1 cellular context compared by ENCODE assay signal in the genomic region with DNA sequence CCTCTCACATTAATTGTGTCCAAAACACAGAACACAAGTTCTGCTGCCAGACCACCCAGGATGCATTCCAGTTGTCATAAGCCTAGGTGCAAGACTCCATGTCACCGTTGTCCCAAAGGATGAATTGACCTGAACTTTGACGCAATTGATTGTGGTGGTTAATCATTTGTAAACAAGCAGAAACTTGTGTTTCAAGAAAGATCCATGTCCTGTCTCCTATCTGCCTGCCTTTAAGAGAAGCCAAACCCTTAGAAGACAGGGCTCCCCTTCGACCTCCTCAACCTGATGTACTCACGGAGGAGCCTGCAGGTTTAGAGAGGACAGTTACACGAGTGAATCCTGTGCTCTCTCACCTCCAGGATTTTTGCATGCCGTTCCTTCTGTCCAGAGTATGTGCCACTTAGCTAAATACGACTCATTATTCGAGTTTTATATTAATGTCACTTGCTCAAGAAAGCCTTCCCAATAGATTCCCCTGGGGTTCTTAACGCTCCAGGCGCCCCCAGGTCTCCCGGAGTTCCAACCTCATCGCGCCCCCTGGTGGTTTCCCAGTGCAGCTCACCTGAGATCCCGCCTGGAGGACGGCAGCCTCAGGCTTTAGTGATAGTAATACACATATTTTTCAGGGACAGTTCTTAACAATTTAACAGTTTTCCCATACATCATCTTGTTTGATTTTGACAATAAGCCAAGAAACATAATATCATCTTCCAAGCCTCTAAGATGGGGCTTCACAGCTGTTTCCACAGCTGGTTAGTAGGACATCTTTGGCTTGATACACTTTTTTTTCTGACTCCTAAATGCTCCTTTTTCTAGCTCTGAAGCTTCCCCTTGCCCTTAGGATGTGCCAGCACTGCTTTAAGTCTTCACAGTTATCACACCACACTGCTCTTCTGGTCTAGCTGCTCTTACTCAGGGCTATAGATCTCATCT.
TF ChIP-seq lines count a peak whose summit lies in the region.

No MANE protein-coding gene starts in this region.

TF ChIP-seq in HepG2, 621 proteins besides CTCF, POLR2A, EP300 and RAD21 (continued from another document):
- TF ChIP-seq PCBP1 (IDR thresholded peaks at IDR 0.05; ENCODE audit: borderline replicate concordance, low read depth, low read length) (no peak), ZNF510 (CRISPR knock-in tag; IDR thresholded peaks at IDR 0.05; ENCODE audit: low read depth) (no peak), ARNT2 (CRISPR knock-in tag; IDR thresholded peaks at IDR 0.05; ENCODE audit: low read depth) (no peak), NFE2L2 (IDR thresholded peaks at IDR 0.05; ENCODE audit: low read length) (no peak), TBP (CRISPR knock-in tag; IDR thresholded peaks at IDR 0.05) (no peak), SETDB1 (CRISPR knock-in tag; IDR thresholded peaks at IDR 0.05; ENCODE audit: borderline replicate concordance) (no peak), ZNF24 (IDR thresholded peaks at IDR 0.05) (no peak), RBAK (CRISPR knock-in tag; IDR thresholded peaks at IDR 0.05) (no peak), STAG1 (CRISPR knock-in tag; IDR thresholded peaks at IDR 0.05) (peak; percentile 90), HHEX (CRISPR knock-in tag; IDR thresholded peaks at IDR 0.05) (peak; percentile 26; the same call in 1 of the 2 replicates), HNRNPK (IDR thresholded peaks at IDR 0.05; ENCODE audit: low read depth, low read length, poor library complexity, severe bottlenecking) (no peak), MAFK (conservative IDR thresholded peaks at IDR 0.05 in 1 of 2, IDR thresholded peaks at IDR 0.05 in 1 of 2; ENCODE audit: low read length in 2 of 2) (no peak), HCFC1 (IDR thresholded peaks at IDR 0.05; ENCODE audit: low read depth, low read length) (no peak), SIN3B (IDR thresholded peaks at IDR 0.05; ENCODE audit: low read length) (no peak), ZNF12 (CRISPR knock-in tag; IDR thresholded peaks at IDR 0.05) (no peak), ZNF747 (CRISPR knock-in tag; IDR thresholded peaks at IDR 0.05; ENCODE audit: borderline replicate concordance) (no peak), MED8 (CRISPR knock-in tag; IDR thresholded peaks at IDR 0.05; ENCODE audit: insufficient replicate concordance) (no peak), BRCA1 (CRISPR knock-in tag; IDR thresholded peaks at IDR 0.05) (no peak), RNF2 (conservative IDR thresholded peaks at IDR 0.05; ENCODE audit: low read depth) (no peak), SPEN (CRISPR knock-in tag; IDR thresholded peaks at IDR 0.05; ENCODE audit: low read depth) (no peak), TGIF2 (CRISPR knock-in tag; IDR thresholded peaks at IDR 0.05) (no peak), HOXA9 (CRISPR knock-in tag; IDR thresholded peaks at IDR 0.05; ENCODE audit: borderline replicate concordance) (no peak), GATA4 (IDR thresholded peaks at IDR 0.05; ENCODE audit: borderline replicate concordance, low read depth) (no peak), ZSCAN20 (CRISPR knock-in tag; IDR thresholded peaks at IDR 0.05; ENCODE audit: borderline replicate concordance) (no peak), ZFP37 (CRISPR knock-in tag; IDR thresholded peaks at IDR 0.05; ENCODE audit: borderline replicate concordance) (no peak), ZNF557 (CRISPR knock-in tag; IDR thresholded peaks at IDR 0.05) (no peak), ZNF777 (CRISPR knock-in tag; IDR thresholded peaks at IDR 0.05) (no peak), CEBPB (IDR thresholded peaks at IDR 0.05; ENCODE audit: borderline replicate concordance, low read depth, low read length) (peak; percentile 34; the same call in 1 of the 2 replicates), KLF11 (CRISPR knock-in tag; IDR thresholded peaks at IDR 0.05) (no peak), SRSF9 (IDR thresholded peaks at IDR 0.05; ENCODE audit: borderline replicate concordance, insufficient read depth, low read depth, low read length, poor library complexity, severe bottlenecking) (no peak)
- TF ChIP-seq, protein P1, sequence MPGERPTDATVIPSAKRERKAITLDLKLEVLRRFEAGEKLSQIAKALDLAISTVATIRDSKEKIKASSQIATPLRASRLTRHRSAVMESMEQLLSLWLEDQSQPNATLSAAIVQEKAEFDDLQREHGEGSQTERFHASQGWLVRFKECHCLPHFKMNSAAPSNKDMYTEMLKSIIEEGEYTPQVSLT (CRISPR knock-in tag; IDR thresholded peaks at IDR 0.05; ENCODE audit: borderline replicate concordance, low read depth), result no peak
- TF ChIP-seq, protein P2, sequence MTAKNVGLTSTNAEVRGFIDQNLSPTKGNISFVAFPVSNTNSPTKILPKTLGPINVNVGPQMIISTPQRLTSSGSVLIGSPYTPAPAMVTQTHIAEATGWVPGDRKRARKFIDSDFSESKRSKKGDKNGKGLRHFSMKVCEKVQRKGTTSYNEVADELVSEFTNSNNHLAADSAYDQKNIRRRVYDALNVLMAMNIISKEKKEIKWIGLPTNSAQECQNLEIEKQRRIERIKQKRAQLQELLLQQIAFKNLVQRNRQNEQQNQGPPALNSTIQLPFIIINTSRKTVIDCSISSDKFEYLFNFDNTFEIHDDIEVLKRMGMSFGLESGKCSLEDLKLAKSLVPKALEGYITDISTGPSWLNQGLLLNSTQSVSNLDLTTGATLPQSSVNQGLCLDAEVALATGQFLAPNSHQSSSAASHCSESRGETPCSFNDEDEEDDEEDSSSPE (CRISPR knock-in tag; IDR thresholded peaks at IDR 0.05), result no peak
- TF ChIP-seq, protein P3, sequence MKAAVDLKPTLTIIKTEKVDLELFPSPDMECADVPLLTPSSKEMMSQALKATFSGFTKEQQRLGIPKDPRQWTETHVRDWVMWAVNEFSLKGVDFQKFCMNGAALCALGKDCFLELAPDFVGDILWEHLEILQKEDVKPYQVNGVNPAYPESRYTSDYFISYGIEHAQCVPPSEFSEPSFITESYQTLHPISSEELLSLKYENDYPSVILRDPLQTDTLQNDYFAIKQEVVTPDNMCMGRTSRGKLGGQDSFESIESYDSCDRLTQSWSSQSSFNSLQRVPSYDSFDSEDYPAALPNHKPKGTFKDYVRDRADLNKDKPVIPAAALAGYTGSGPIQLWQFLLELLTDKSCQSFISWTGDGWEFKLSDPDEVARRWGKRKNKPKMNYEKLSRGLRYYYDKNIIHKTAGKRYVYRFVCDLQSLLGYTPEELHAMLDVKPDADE (CRISPR knock-in tag; IDR thresholded peaks at IDR 0.05), result no peak
- TF ChIP-seq, protein P4, sequence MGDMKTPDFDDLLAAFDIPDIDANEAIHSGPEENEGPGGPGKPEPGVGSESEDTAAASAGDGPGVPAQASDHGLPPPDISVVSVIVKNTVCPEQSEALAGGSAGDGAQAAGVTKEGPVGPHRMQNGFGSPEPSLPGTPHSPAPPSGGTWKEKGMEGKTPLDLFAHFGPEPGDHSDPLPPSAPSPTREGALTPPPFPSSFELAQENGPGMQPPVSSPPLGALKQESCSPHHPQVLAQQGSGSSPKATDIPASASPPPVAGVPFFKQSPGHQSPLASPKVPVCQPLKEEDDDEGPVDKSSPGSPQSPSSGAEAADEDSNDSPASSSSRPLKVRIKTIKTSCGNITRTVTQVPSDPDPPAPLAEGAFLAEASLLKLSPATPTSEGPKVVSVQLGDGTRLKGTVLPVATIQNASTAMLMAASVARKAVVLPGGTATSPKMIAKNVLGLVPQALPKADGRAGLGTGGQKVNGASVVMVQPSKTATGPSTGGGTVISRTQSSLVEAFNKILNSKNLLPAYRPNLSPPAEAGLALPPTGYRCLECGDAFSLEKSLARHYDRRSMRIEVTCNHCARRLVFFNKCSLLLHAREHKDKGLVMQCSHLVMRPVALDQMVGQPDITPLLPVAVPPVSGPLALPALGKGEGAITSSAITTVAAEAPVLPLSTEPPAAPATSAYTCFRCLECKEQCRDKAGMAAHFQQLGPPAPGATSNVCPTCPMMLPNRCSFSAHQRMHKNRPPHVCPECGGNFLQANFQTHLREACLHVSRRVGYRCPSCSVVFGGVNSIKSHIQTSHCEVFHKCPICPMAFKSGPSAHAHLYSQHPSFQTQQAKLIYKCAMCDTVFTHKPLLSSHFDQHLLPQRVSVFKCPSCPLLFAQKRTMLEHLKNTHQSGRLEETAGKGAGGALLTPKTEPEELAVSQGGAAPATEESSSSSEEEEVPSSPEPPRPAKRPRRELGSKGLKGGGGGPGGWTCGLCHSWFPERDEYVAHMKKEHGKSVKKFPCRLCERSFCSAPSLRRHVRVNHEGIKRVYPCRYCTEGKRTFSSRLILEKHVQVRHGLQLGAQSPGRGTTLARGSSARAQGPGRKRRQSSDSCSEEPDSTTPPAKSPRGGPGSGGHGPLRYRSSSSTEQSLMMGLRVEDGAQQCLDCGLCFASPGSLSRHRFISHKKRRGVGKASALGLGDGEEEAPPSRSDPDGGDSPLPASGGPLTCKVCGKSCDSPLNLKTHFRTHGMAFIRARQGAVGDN (CRISPR knock-in tag; IDR thresholded peaks at IDR 0.05), result peak; percentile 55; the same call in 1 of the 2 replicates
- TF ChIP-seq, protein P5, sequence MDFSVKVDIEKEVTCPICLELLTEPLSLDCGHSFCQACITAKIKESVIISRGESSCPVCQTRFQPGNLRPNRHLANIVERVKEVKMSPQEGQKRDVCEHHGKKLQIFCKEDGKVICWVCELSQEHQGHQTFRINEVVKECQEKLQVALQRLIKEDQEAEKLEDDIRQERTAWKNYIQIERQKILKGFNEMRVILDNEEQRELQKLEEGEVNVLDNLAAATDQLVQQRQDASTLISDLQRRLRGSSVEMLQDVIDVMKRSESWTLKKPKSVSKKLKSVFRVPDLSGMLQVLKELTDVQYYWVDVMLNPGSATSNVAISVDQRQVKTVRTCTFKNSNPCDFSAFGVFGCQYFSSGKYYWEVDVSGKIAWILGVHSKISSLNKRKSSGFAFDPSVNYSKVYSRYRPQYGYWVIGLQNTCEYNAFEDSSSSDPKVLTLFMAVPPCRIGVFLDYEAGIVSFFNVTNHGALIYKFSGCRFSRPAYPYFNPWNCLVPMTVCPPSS (IDR thresholded peaks at IDR 0.05), result no peak
